ENCODE assay signal across 12 cellular contexts in the genomic region with DNA sequence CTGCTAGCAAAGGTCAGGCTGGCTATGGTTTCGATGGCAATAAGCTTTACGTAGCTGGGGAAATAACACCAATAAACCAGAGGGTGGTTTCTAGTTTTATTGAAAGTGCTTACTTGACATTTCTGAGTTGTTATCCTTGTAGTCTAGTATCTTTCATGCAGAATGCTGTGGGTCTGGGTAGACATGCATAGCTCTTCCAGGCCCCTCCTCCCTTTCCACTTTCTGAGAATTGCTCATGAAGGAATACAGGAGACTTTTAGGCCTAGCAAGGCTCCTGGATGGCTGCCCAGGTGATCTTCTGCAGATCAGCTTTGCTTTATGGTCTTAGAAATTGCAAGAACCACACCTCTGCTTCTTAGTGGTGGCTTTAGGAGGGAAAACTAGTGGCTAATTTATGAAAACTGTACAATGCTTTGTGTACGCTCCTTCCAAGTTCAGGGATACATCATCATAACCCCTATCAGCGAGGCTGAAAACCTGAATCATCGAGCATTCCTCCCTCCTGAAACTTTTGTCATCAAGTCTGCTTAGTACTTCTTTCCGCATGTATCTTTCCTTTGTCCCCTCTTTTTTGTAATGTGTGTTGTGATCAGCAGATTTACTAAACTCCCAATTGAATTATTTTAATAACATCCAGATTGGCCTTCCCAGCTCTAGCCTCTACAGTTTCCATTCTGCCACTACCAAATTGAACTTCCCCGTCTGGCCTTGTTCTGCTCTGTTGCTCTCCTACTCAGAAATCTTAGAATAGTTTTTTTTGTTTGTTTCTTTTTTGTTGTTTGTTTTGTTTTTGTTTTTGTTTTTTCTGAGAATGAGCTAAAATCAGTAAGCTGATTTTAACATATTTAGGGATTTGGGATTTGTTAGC.
DNase-seq lines count a peak whose midpoint lies in the region; ATAC-seq and TF ChIP-seq lines count a peak whose summit lies in the region.
"Had no signal": no experiment of that assay in that cellular context is flagged by ENCODE, and none has a peak within 500 bp of the region (broad histone marks: within the 10 kb centered on the region; RNA-seq: fewer than 3 reads in every experiment).

No MANE protein-coding gene starts in this region.

- H3K9me2 ChIP-seq in hepatocyte (replicated peaks; ENCODE audit: insufficient read depth), result no peaks in the 10 kb centered on the region

- H2BK20ac ChIP-seq in IMR-90 (ENCODE audit: low read depth, low read length), result no peak overlapping the region

- no peaks in the 10 kb centered on the region for H3K27me3 Mint-ChIP-seq in T-helper 17 cell
- H3K27me3 Mint-ChIP-seq: activated T-cell treated with anti-CD3 and anti-CD28 coated beads, Interleukin-2, amount 50 U/mL, for 24 hours had no signal

- H3K4me2 ChIP-seq in IMR-90 (ENCODE audit: low read depth, low read length) (no peak overlapping the region), hepatocyte (no peak overlapping the region), smooth muscle cell (peak overlapping the region; percentile 43)

- no peaks in the 10 kb centered on the region for H3K36me3 Mint-ChIP-seq in T-helper 17 cell (ENCODE audit: low read depth)

- no peak for TF ChIP-seq POLR2A in IMR-90 (IDR thresholded peaks at IDR 0.05; ENCODE audit: low read depth, low read length)

- H3K4me1 Mint-ChIP-seq in T-helper 17 cell, result peaks cover 43% of the 10 kb centered on the region

- H3K9ac ChIP-seq in IMR-90 (ENCODE audit: low read depth, low read length), result no peak overlapping the region
- peak overlapping the region; percentile 37 for H3K9ac ChIP-seq in smooth muscle cell (ENCODE audit: low read depth)

- TF ChIP-seq CTCF in IMR-90 (conservative IDR thresholded peaks at IDR 0.05; ENCODE audit: low read depth, low read length) (no peak), hepatocyte (IDR thresholded peaks at IDR 0.05; ENCODE audit: poor library complexity) (no peak), smooth muscle cell (IDR thresholded peaks at IDR 0.05; ENCODE audit: borderline replicate concordance, insufficient read depth, poor library complexity, severe bottlenecking) (no peak)

- DNase-seq in IMR-90 (no peak), T-helper 17 cell (no peak), hepatocyte (ENCODE audit: low spot score) (peak; percentile 45), smooth muscle cell (lab: John Stamatoyannopoulos, UW; ENCODE audit: unreplicated experiment) (no peak), activated gamma-delta T cell (lab: John Stamatoyannopoulos, UW) (no peak), COLO668 (lab: John Stamatoyannopoulos, UW; ENCODE audit: unreplicated experiment) (no peak), SK-N-DZ (ENCODE audit: low spot score) (no peak), T-helper 9 cell (no peak)
- DNase-seq: activated T-cell treated with anti-CD3 and anti-CD28 coated beads, Interleukin-2, amount 50 U/mL, for 24 hours; EL; NCI-H748 treated with DMSO at 0.1 percent for 48 hours had no signal

- BruUV-seq in IMR-90 (replicated peaks; lab: Mats Ljungman, UMichigan), result no TSS peak

- H3K9me3 ChIP-seq in IMR-90 (ENCODE audit: control insufficient read depth, insufficient read depth, low read length) (no peaks in the 10 kb centered on the region), T-helper 17 cell (ENCODE audit: control insufficient read depth, low read length, poor library complexity, severe bottlenecking) (no peaks in the 10 kb centered on the region), hepatocyte (ENCODE audit: low read depth) (no peaks in the 10 kb centered on the region), smooth muscle cell (replicated peaks; ENCODE audit: low read depth) (no peaks in the 10 kb centered on the region)

- intact Hi-C loops in IMR-90 (cut with micrococcal nuclease), result no loop called here

- H2BK5ac ChIP-seq in IMR-90 (ENCODE audit: low read depth, low read length, poor library complexity, severe bottlenecking), result no peak overlapping the region

- WGBS in IMR-90 (ENCODE audit: extremely low coverage in 2 of 2, insufficient read length in 1 of 2), 2 experiments, result no CpG with 5 or more reads among the region's 7 CpGs
- 69% methylated on average over 7 of the region's 7 CpGs for WGBS in hepatocyte (ENCODE audit: low lambda C conversion rate, missing lambda C conversion rate)
- WGBS in smooth muscle cell (ENCODE audit: low lambda C conversion rate), result 32% methylated on average over 7 of the region's 7 CpGs

- H3K36me3 ChIP-seq in IMR-90 (ENCODE audit: control insufficient read depth, insufficient read depth, low read length) (no peaks in the 10 kb centered on the region), hepatocyte (replicated peaks; ENCODE audit: insufficient read depth, low read depth) (no peaks in the 10 kb centered on the region), smooth muscle cell (ENCODE audit: low read depth) (no peaks in the 10 kb centered on the region)

- no peaks in the 10 kb centered on the region for H3K27me3 ChIP-seq in IMR-90 (ENCODE audit: control insufficient read depth, insufficient read depth, low read length)
- no peaks in the 10 kb centered on the region for H3K27me3 ChIP-seq in hepatocyte
- H3K27me3 ChIP-seq in smooth muscle cell (ENCODE audit: low read depth), result no peaks in the 10 kb centered on the region

- H4K20me1 ChIP-seq in IMR-90 (ENCODE audit: insufficient read depth, low read length) (no peaks in the 10 kb centered on the region), hepatocyte (ENCODE audit: insufficient read depth, poor library complexity, severe bottlenecking) (no peaks in the 10 kb centered on the region), smooth muscle cell (ENCODE audit: low read depth) (no peaks in the 10 kb centered on the region)

- H3K4me1 ChIP-seq in IMR-90 (ENCODE audit: control insufficient read depth, insufficient read depth, low read length) (no peaks in the 10 kb centered on the region; the same call in 1 of the 2 replicates), hepatocyte (ENCODE audit: insufficient read depth) (peaks cover 54% of the 10 kb centered on the region), smooth muscle cell (ENCODE audit: low read depth) (peaks cover 38% of the 10 kb centered on the region)

- no peak overlapping the region for H2BK15ac ChIP-seq in IMR-90 (ENCODE audit: low read depth, low read length)

- no peak overlapping the region for H3K23ac ChIP-seq in IMR-90 (ENCODE audit: low read depth, low read length)

- no peak overlapping the region for H3K18ac ChIP-seq in IMR-90 (ENCODE audit: low read depth, low read length)

- no peak overlapping the region for H4K91ac ChIP-seq in IMR-90 (ENCODE audit: insufficient read depth, low read depth, low read length)

- H4K8ac ChIP-seq in IMR-90 (ENCODE audit: low read depth in 2 of 2, low read length in 2 of 2), result no peak overlapping the region

- ATAC-seq in IMR-90 (ENCODE audit: low read depth), result no peak
- ATAC-seq in T-helper 17 cell, result peak; percentile 68

- peaks cover 28% of the 10 kb centered on the region for H3F3A ChIP-seq in smooth muscle cell (ENCODE audit: low read depth)

- H2BK120ac ChIP-seq in IMR-90 (ENCODE audit: low read depth, low read length), result no peak overlapping the region

- POLR2A ChIA-PET in IMR-90 (lab: Charles Lee; ENCODE audit: unreplicated experiment), result no interaction called here

- dilution Hi-C loops in IMR-90 (cut with HindIII; ENCODE audit: low sequenced_read_pairs, unreplicated experiment), result no loop called here

- H4K5ac ChIP-seq in IMR-90 (ENCODE audit: low read depth, low read length), result no peak overlapping the region

- H3K4me3 ChIP-seq in IMR-90 (ENCODE audit: insufficient read depth, low read depth, low read length), result no peak overlapping the region
- no peak overlapping the region for H3K4me3 ChIP-seq in hepatocyte
- H3K4me3 ChIP-seq in smooth muscle cell, result no peak overlapping the region
- H3K4me3 ChIP-seq: lung had no signal

- CTCF ChIA-PET in IMR-90 (lab: Yijun Ruan, JAX), result no interaction called here

- no peak overlapping the region for H3K27ac ChIP-seq in IMR-90 (ENCODE audit: insufficient read depth, low read length)
- peak overlapping the region; percentile 92 for H3K27ac ChIP-seq in hepatocyte
- H3K27ac ChIP-seq in smooth muscle cell (ENCODE audit: low read depth), result peak overlapping the region; percentile 87

- H2AK9ac ChIP-seq in IMR-90 (replicated peaks; ENCODE audit: low read depth, low read length, poor library complexity), result no peak overlapping the region

- H3K27ac Mint-ChIP-seq in T-helper 17 cell, result peak overlapping the region; percentile 98

- in situ Hi-C loops in IMR-90 (cut with MboI; ENCODE audit: low sequenced_read_pairs), result no loop called here

- no peaks in the 10 kb centered on the region for H3K9me1 ChIP-seq in IMR-90 (ENCODE audit: insufficient read depth, low read length)

- H3K4ac ChIP-seq in IMR-90 (ENCODE audit: low read depth, low read length), result no peak overlapping the region

- H3K4me3 Mint-ChIP-seq in T-helper 17 cell, result peak overlapping the region; percentile 81
- H3K4me3 Mint-ChIP-seq: activated T-cell treated with anti-CD3 and anti-CD28 coated beads, Interleukin-2, amount 50 U/mL, for 24 hours had no signal

- H3K79me2 ChIP-seq in hepatocyte (no peaks in the 10 kb centered on the region), smooth muscle cell (ENCODE audit: low read depth) (no peaks in the 10 kb centered on the region)

- H3K56ac ChIP-seq in IMR-90 (ENCODE audit: extremely low read depth, insufficient read depth, low read length), result no peak overlapping the region

- TF ChIP-seq RAD21 in IMR-90 (IDR thresholded peaks at IDR 0.05; ENCODE audit: low read length), result no peak

- no peak overlapping the region for H3K14ac ChIP-seq in IMR-90 (replicated peaks; ENCODE audit: low read depth, low read length)

- H3K79me1 ChIP-seq in IMR-90 (ENCODE audit: low read depth in 1 of 2, low read length in 2 of 2), result no peaks in the 10 kb centered on the region

- H2AK5ac ChIP-seq in IMR-90 (ENCODE audit: low read depth, low read length), result no peak overlapping the region

- no peak overlapping the region for H2AFZ ChIP-seq in IMR-90 (replicated peaks; ENCODE audit: low read length, poor library complexity)
- peak overlapping the region; percentile 3 for H2AFZ ChIP-seq in hepatocyte
- H2AFZ ChIP-seq in smooth muscle cell (ENCODE audit: low read depth), result peak overlapping the region; percentile 53

TF ChIP-seq in IMR-90, 13 proteins besides CTCF, POLR2A, EP300 and RAD21:
- TF ChIP-seq MAZ (IDR thresholded peaks at IDR 0.05; ENCODE audit: borderline replicate concordance, low read depth, low read length) (no peak), MAFK (IDR thresholded peaks at IDR 0.05; ENCODE audit: low read depth, low read length) (peak; percentile 89)
